ENCODE assay signal across 1 cellular context in the genomic region with DNA sequence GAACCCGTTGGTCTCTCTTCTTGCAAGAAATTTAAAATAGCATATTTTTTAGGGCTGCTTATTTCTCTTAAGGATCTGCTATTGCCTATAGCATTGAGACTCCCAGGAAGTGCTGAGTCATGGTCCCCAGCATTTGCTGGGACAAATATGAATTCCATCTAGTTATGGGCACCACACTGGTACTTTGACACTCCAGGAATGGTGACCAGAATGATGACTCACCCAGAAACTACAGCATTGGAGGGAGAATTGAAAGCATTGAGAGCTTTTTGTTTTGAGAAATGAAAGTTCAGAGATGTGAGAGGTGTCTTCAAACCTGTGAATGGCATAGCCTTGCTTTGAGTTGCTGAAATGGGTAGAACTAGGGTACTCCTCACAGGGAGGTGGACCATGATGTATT.
TF ChIP-seq lines count a peak whose summit lies in the region.

No MANE protein-coding gene starts in this region.

TF ChIP-seq in GM23338, 12 proteins besides CTCF, POLR2A, EP300 and RAD21 (continued from another document):
- TF ChIP-seq, protein P1, sequence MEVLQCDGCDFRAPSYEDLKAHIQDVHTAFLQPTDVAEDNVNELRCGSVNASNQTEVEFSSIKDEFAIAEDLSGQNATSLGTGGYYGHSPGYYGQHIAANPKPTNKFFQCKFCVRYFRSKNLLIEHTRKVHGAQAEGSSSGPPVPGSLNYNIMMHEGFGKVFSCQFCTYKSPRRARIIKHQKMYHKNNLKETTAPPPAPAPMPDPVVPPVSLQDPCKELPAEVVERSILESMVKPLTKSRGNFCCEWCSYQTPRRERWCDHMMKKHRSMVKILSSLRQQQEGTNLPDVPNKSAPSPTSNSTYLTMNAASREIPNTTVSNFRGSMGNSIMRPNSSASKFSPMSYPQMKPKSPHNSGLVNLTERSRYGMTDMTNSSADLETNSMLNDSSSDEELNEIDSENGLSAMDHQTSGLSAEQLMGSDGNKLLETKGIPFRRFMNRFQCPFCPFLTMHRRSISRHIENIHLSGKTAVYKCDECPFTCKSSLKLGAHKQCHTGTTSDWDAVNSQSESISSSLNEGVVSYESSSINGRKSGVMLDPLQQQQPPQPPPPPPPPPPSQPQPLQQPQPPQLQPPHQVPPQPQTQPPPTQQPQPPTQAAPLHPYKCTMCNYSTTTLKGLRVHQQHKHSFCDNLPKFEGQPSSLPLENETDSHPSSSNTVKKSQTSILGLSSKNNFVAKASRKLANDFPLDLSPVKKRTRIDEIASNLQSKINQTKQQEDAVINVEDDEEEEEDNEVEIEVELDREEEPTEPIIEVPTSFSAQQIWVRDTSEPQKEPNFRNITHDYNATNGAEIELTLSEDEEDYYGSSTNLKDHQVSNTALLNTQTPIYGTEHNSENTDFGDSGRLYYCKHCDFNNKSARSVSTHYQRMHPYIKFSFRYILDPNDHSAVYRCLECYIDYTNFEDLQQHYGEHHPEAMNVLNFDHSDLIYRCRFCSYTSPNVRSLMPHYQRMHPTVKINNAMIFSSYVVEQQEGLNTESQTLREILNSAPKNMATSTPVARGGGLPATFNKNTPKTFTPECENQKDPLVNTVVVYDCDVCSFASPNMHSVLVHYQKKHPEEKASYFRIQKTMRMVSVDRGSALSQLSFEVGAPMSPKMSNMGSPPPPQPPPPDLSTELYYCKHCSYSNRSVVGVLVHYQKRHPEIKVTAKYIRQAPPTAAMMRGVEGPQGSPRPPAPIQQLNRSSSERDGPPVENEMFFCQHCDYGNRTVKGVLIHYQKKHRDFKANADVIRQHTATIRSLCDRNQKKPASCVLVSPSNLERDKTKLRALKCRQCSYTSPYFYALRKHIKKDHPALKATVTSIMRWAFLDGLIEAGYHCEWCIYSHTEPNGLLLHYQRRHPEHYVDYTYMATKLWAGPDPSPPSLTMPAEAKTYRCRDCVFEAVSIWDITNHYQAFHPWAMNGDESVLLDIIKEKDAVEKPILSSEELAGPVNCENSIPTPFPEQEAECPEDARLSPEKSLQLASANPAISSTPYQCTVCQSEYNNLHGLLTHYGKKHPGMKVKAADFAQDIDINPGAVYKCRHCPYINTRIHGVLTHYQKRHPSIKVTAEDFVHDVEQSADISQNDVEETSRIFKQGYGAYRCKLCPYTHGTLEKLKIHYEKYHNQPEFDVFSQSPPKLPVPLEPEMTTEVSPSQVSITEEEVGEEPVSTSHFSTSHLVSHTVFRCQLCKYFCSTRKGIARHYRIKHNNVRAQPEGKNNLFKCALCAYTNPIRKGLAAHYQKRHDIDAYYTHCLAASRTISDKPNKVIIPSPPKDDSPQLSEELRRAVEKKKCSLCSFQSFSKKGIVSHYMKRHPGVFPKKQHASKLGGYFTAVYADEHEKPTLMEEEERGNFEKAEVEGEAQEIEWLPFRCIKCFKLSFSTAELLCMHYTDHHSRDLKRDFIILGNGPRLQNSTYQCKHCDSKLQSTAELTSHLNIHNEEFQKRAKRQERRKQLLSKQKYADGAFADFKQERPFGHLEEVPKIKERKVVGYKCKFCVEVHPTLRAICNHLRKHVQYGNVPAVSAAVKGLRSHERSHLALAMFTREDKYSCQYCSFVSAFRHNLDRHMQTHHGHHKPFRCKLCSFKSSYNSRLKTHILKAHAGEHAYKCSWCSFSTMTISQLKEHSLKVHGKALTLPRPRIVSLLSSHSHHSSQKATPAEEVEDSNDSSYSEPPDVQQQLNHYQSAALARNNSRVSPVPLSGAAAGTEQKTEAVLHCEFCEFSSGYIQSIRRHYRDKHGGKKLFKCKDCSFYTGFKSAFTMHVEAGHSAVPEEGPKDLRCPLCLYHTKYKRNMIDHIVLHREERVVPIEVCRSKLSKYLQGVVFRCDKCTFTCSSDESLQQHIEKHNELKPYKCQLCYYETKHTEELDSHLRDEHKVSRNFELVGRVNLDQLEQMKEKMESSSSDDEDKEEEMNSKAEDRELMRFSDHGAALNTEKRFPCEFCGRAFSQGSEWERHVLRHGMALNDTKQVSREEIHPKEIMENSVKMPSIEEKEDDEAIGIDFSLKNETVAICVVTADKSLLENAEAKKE (CRISPR knock-in tag; IDR thresholded peaks at IDR 0.05): no peak
- TF ChIP-seq JUNB (IDR thresholded peaks at IDR 0.05; ENCODE audit: unreplicated experiment): no peak
- TF ChIP-seq STAT1 (IDR thresholded peaks at IDR 0.05; ENCODE audit: unreplicated experiment): no peak
- TF ChIP-seq, protein P2, sequence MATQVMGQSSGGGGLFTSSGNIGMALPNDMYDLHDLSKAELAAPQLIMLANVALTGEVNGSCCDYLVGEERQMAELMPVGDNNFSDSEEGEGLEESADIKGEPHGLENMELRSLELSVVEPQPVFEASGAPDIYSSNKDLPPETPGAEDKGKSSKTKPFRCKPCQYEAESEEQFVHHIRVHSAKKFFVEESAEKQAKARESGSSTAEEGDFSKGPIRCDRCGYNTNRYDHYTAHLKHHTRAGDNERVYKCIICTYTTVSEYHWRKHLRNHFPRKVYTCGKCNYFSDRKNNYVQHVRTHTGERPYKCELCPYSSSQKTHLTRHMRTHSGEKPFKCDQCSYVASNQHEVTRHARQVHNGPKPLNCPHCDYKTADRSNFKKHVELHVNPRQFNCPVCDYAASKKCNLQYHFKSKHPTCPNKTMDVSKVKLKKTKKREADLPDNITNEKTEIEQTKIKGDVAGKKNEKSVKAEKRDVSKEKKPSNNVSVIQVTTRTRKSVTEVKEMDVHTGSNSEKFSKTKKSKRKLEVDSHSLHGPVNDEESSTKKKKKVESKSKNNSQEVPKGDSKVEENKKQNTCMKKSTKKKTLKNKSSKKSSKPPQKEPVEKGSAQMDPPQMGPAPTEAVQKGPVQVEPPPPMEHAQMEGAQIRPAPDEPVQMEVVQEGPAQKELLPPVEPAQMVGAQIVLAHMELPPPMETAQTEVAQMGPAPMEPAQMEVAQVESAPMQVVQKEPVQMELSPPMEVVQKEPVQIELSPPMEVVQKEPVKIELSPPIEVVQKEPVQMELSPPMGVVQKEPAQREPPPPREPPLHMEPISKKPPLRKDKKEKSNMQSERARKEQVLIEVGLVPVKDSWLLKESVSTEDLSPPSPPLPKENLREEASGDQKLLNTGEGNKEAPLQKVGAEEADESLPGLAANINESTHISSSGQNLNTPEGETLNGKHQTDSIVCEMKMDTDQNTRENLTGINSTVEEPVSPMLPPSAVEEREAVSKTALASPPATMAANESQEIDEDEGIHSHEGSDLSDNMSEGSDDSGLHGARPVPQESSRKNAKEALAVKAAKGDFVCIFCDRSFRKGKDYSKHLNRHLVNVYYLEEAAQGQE (IDR thresholded peaks at IDR 0.05; ENCODE audit: unreplicated experiment): no peak
- no peak for TF ChIP-seq CREB1 (CRISPR knock-in tag; IDR thresholded peaks at IDR 0.05; ENCODE audit: low read depth)
